Comparison of ENCODE assay signal across 7 cellular contexts in the genomic region with DNA sequence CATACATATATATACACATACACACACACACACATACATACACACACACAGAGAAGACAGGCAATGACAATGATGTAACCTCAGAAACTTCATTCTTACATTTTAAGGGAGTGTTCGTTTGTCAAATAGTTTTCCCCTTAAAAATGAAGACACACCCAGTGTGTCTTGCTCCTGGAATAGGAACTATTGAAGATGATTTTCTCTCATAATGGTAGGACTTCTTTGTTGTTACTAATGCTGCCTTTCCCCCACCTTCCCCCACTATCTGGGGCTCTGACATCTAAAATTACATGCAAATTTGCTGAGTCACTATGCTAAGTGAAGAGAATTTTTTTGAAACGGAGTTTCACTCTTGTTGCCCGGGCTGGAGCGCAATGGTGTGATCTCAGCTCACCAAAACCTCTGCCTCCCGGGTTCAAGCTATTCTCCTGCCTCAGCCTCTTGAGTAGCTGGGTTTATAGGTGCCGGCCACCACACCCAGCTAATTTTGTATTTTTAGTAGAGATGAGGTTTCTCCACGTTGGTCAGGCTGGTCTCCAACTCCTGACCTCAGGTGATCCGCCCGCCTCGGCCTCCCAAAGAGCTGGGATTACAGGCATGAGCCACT. TPM values are rescaled to one million over a fixed set of nuclear protein-coding genes. Genes with fewer than 3 reads are reported as not detected.
DNase-seq lines count a peak whose midpoint lies in the region; TF ChIP-seq lines count a peak whose summit lies in the region.
"Not testable (repeated sequence)": the region's sequence is repeated elsewhere in the genome, so short reads cannot be mapped to it uniquely, and the experiment has no call there.

No MANE protein-coding gene starts in this region.

- H3K36me3 ChIP-seq in HAP-1 (replicated peaks) (peaks cover 18% of the 10 kb centered on the region), MG63 (peaks cover 18% of the 10 kb centered on the region), PC-9 (ENCODE audit: low read depth) (peaks cover 24% of the 10 kb centered on the region; the same call in 1 of the 2 replicates), mesodermal cell (ENCODE audit: control insufficient read depth, insufficient read depth, low read length) (peaks cover 63% of the 10 kb centered on the region)

- peak overlapping the region; percentile 69 for H3K27ac ChIP-seq in PC-9
- H3K27ac ChIP-seq in mesodermal cell (ENCODE audit: low read depth, low read length, severe bottlenecking) = peak overlapping the region; percentile 29

- H3K9me2 ChIP-seq in PC-9 (ENCODE audit: insufficient read depth) = not testable (repeated sequence)

- BruUV-seq in PC-9 (replicated peaks; lab: Mats Ljungman, UMichigan) = not testable (repeated sequence)

- not testable (repeated sequence) for H3K79me2 ChIP-seq in PC-9 (ENCODE audit: low read depth)

- WGBS in mesodermal cell (ENCODE audit: insufficient coverage in 2 of 2), 2 experiments = 83% methylated on average over 3 of the region's 10 CpGs; no CpG with 5 or more reads in 1 of the 2 experiments

- in situ Hi-C loops in HAP-1 (cut with MboI; ENCODE audit: low sequenced_read_pairs) = not testable (repeated sequence)

- H3K4me1 ChIP-seq in HAP-1; PC-9 (replicated peaks; ENCODE audit: insufficient read depth); mesodermal cell (ENCODE audit: control insufficient read depth, insufficient read depth, low read length, poor library complexity, severe bottlenecking): not testable (repeated sequence)

- TF ChIP-seq CTCF in PC-9 (conservative IDR thresholded peaks at IDR 0.05) = not testable (repeated sequence)

- H2AFZ ChIP-seq in PC-9 = peak overlapping the region; percentile 49; the same call in 1 of the 2 replicates

- peak; percentile 0 for DNase-seq in DMS53 treated with DMSO at 0.1 percent for 48 hours (lab: John Stamatoyannopoulos, UW; ENCODE audit: unreplicated experiment)
- DNase-seq in HAP-1 (ENCODE audit: low spot score in 2 of 2) = peak; percentile 52 to 59
- peak; percentile 53 for DNase-seq in MG63
- peak; percentile 39 to 50 for DNase-seq in PC-9
- peak; percentile 70 for DNase-seq in amniotic epithelial cell (ENCODE audit: low read depth)
- DNase-seq in fibroblast of peridontal ligament (ENCODE audit: extremely low read depth) = peak; percentile 88

- not testable (repeated sequence) for H3K27me3 ChIP-seq in HAP-1 (ENCODE audit: low read depth); MG63; PC-9 (ENCODE audit: insufficient read depth, low read depth)

- not testable (repeated sequence) for H4K20me1 ChIP-seq in PC-9 (ENCODE audit: insufficient read depth)

- H3K4me2 ChIP-seq in PC-9 = peak overlapping the region; percentile 46

- POLR2A ChIA-PET in PC-9 (lab: Charles Lee; ENCODE audit: unreplicated experiment) = interaction anchor here (0.7 kb wide), 1 partner anchor 112 kb away, joined by 5 read pairs; no protein-coding TSS in a partner anchor

- CTCF ChIA-PET in PC-9 (lab: Charles Lee) = interaction anchor here (0.6 kb wide), 1 partner anchor 48 kb away, joined by 4 read pairs; no protein-coding TSS in a partner anchor

- not testable (repeated sequence) for H3F3A ChIP-seq in PC-9 (ENCODE audit: insufficient read depth, low read depth)

- H3K9me3 ChIP-seq in HAP-1; MG63; PC-9 (ENCODE audit: insufficient read depth, low read depth); mesodermal cell (ENCODE audit: control insufficient read depth, low read length): not testable (repeated sequence)

- intact Hi-C loops in PC-9 (cut with micrococcal nuclease; ENCODE audit: unreplicated experiment) = not testable (repeated sequence)

- not testable (repeated sequence) for H3K4me3 ChIP-seq in HAP-1; PC-9; mesodermal cell (ENCODE audit: extremely low read depth, insufficient read depth, low read length, poor library complexity, severe bottlenecking)
- H3K4me3 ChIP-seq in MG63 = peak overlapping the region; percentile 8; the same call in 1 of the 2 replicates

RNA-seq across cellular contexts. Expression of gene DHX57, which starts 48.1 kb away (rescaled TPM):
- total RNA-seq in MG63 (2014; rRNA removed; shearing (Covaris generic); ENCODE audit: low replicate concordance) = 11.4 and 28.7 TPM in 2 replicates
- 20.8 and 28.1 TPM in 2 replicates for total RNA-seq in PC-9 (2021)
- 18.4 TPM for polyA plus RNA-seq in mesodermal cell (2013, experiment 1 of 2)
- polyA plus RNA-seq in mesodermal cell (2013, experiment 2 of 2) = 17.4 TPM

RNA-seq across cellular contexts. Expression of gene MORN2, which starts 48.1 kb away (rescaled TPM):
- total RNA-seq in MG63 (2014; rRNA removed; shearing (Covaris generic); ENCODE audit: low replicate concordance) = 21.8 and 126 TPM in 2 replicates
- total RNA-seq in PC-9 (2021) = 16.7 and 22.9 TPM in 2 replicates
- 16.0 TPM for polyA plus RNA-seq in mesodermal cell (2013, experiment 1 of 2)
- 23.1 TPM for polyA plus RNA-seq in mesodermal cell (2013, experiment 2 of 2)

RNA-seq across cellular contexts. Expression of gene GEMIN6, which starts 49.6 kb away (rescaled TPM):
- total RNA-seq in MG63 (2014; rRNA removed; shearing (Covaris generic); ENCODE audit: low replicate concordance) = 12.9 and 13.0 TPM in 2 replicates
- total RNA-seq in PC-9 (2021) = 15.9 and 19.1 TPM in 2 replicates
- 7.9 TPM for polyA plus RNA-seq in mesodermal cell (2013, experiment 1 of 2)
- 10.5 TPM for polyA plus RNA-seq in mesodermal cell (2013, experiment 2 of 2)

Comparison
In these comparisons a context has a peak if more than half of its experiments do, and no peak if none do; other contexts are left out.
1. DNase-seq: peak in every context shown above with its lines; median percentile 88 in fibroblast of peridontal ligament; 70 in amniotic epithelial cell; 56 in HAP-1; 53 in MG63; 44 in PC-9; 0 in DMS53 treated with DMSO at 0.1 percent for 48 hours.